In genomic region chr11:68773521-68774187, GRCh38 we compare ENCODE assay signal across 36 cellular contexts. TPM values are rescaled to one million over a fixed set of nuclear protein-coding genes. Genes with fewer than 3 reads are reported as not detected.
DNase-seq lines count a peak whose midpoint lies in the region; ATAC-seq, FAIRE-seq and TF ChIP-seq lines count a peak whose summit lies in the region.
"Had no signal": no experiment of that assay in that cellular context is flagged by ENCODE, and none has a peak within 500 bp of the region (broad histone marks: within the 10 kb centered on the region; RNA-seq: fewer than 3 reads in every experiment).

No MANE protein-coding gene starts in this region.

- no peaks in the 10 kb centered on the region for H3K79me2 ChIP-seq in astrocyte (ENCODE audit: insufficient read depth, low read length)

- FAIRE-seq in astrocyte (lab: Jason Lieb, UNC) = no peak
- FAIRE-seq: A204.1, GM18507, H54 had no signal

- H3K4me1 ChIP-seq in astrocyte (ENCODE audit: insufficient read depth, low read length) = no peaks in the 10 kb centered on the region
- H3K4me1 ChIP-seq: foreskin keratinocyte, psoas muscle had no signal

- H3K27me3 Mint-ChIP-seq in astrocyte (ENCODE audit: low read depth, unreplicated experiment) (peaks cover 53% of the 10 kb centered on the region), MCF 10A (ENCODE audit: insufficient read depth, unreplicated experiment) (no peaks in the 10 kb centered on the region)
- H3K27me3 Mint-ChIP-seq: activated CD4-positive, alpha-beta T cell treated with anti-CD3 and anti-CD28 coated beads, Interleukin-2, amount 10 ng/mL, durations not matched to agents 7 days and 5 days; activated naive CD4-positive, alpha-beta T cell treated with anti-CD3 and anti-CD28 coated beads, Interleukin-2, amount 50 U/mL, for 24 hours; CD4-positive, CD25-positive, alpha-beta regulatory T cell; central memory CD8-positive, alpha-beta T cell; dendritic cell treated with granulocyte-macrophage colony-stimulating factor and Interleukin-4, amounts not matched to agents 40 ng/mL and 50 ng/mL, for 4 days; naive thymus-derived CD8-positive, alpha-beta T cell; stimulated activated memory B cell treated with anti-CD40 and anti-IgM and Interleukin-4, amounts not matched to agents 10 μg/mL and 1 μg/mL and 100 μg/mL, for 72 hours had no signal

- no peaks in the 10 kb centered on the region for H3K27me3 ChIP-seq in AG04450 (ENCODE audit: control insufficient read depth, insufficient read depth, low read length)
- peaks cover 4% of the 10 kb centered on the region for H3K27me3 ChIP-seq in astrocyte (ENCODE audit: insufficient read depth, low read length)
- H3K27me3 ChIP-seq: foreskin keratinocyte had no signal

- BruUV-seq in MCF 10A (replicated peaks; lab: Mats Ljungman, UMichigan) = no TSS peak

- no peak overlapping the region for H3K4me3 ChIP-seq in AG04450 (ENCODE audit: low read depth, low read length)
- no peak overlapping the region for H3K4me3 ChIP-seq in astrocyte (ENCODE audit: insufficient read depth, low read depth, low read length)
- no peak overlapping the region for H3K4me3 ChIP-seq in fibroblast of villous mesenchyme (ENCODE audit: low read depth, low read length)
- H3K4me3 ChIP-seq in retinal pigment epithelial cell (ENCODE audit: low read length) = no peak overlapping the region
- H3K4me3 ChIP-seq: lung, psoas muscle had no signal

- no peak overlapping the region for H3K27ac Mint-ChIP-seq in astrocyte (ENCODE audit: unreplicated experiment)
- H3K27ac Mint-ChIP-seq in MCF 10A (ENCODE audit: low read depth, unreplicated experiment) = no peak overlapping the region
- H3K27ac Mint-ChIP-seq: activated CD4-positive, alpha-beta T cell treated with anti-CD3 and anti-CD28 coated beads, Interleukin-2, amount 10 ng/mL, durations not matched to agents 7 days and 5 days; activated naive CD4-positive, alpha-beta T cell treated with anti-CD3 and anti-CD28 coated beads, Interleukin-2, amount 50 U/mL, for 24 hours; CD4-positive, CD25-positive, alpha-beta regulatory T cell; dendritic cell treated with granulocyte-macrophage colony-stimulating factor and Interleukin-4, amounts not matched to agents 40 ng/mL and 50 ng/mL, for 4 days; endodermal cell; stimulated activated memory B cell treated with anti-CD40 and anti-IgM and Interleukin-4, amounts not matched to agents 10 μg/mL and 1 μg/mL and 100 μg/mL, for 72 hours; type B pancreatic cell had no signal

- H2AFZ ChIP-seq in astrocyte (ENCODE audit: low read depth, low read length) = no peak overlapping the region

- H3K4me3 Mint-ChIP-seq in astrocyte (ENCODE audit: unreplicated experiment) (no peak overlapping the region), MCF 10A (ENCODE audit: unreplicated experiment) (no peak overlapping the region)
- H3K4me3 Mint-ChIP-seq: activated CD4-positive, alpha-beta T cell treated with anti-CD3 and anti-CD28 coated beads, Interleukin-2, amount 10 ng/mL, durations not matched to agents 7 days and 5 days; activated naive CD4-positive, alpha-beta T cell treated with anti-CD3 and anti-CD28 coated beads, Interleukin-2, amount 50 U/mL, for 24 hours; CD4-positive, CD25-positive, alpha-beta regulatory T cell; central memory CD8-positive, alpha-beta T cell; dendritic cell treated with granulocyte-macrophage colony-stimulating factor and Interleukin-4, amounts not matched to agents 40 ng/mL and 50 ng/mL, for 4 days; endodermal cell; naive thymus-derived CD8-positive, alpha-beta T cell; stimulated activated memory B cell treated with anti-CD40 and anti-IgM and Interleukin-4, amounts not matched to agents 10 μg/mL and 1 μg/mL and 100 μg/mL, for 72 hours; type B pancreatic cell had no signal

- H3K4me1 Mint-ChIP-seq in astrocyte (ENCODE audit: low read depth, unreplicated experiment) = no peaks in the 10 kb centered on the region
- H3K4me1 Mint-ChIP-seq in MCF 10A (ENCODE audit: insufficient read depth, unreplicated experiment) = no peaks in the 10 kb centered on the region
- H3K4me1 Mint-ChIP-seq: activated CD4-positive, alpha-beta T cell treated with anti-CD3 and anti-CD28 coated beads, Interleukin-2, amount 10 ng/mL, durations not matched to agents 7 days and 5 days; activated naive CD4-positive, alpha-beta T cell treated with anti-CD3 and anti-CD28 coated beads, Interleukin-2, amount 50 U/mL, for 24 hours; CD4-positive, CD25-positive, alpha-beta regulatory T cell; central memory CD8-positive, alpha-beta T cell; endodermal cell; stimulated activated memory B cell treated with anti-CD40 and anti-IgM and Interleukin-4, amounts not matched to agents 10 μg/mL and 1 μg/mL and 100 μg/mL, for 72 hours had no signal

- DNase-seq in AG04450 (ENCODE audit: low read depth, low spot score) (peak; percentile 68), astrocyte (ENCODE audit: low read depth) (peak; percentile 31), fibroblast of villous mesenchyme (ENCODE audit: low read depth) (peak; percentile 65), retinal pigment epithelial cell (ENCODE audit: low read depth) (peak; percentile 76), MCF 10A (ENCODE audit: unreplicated experiment) (no peak), 8988T (no peak), RKO (ENCODE audit: low spot score) (no peak)
- DNase-seq: activated CD4-positive, alpha-beta T cell treated with anti-CD3 and anti-CD28 coated beads, Interleukin-2, amount 10 ng/mL, durations not matched to agents 7 days and 5 days; AML-193; anterior cingulate cortex; CD4-positive, CD25-positive, alpha-beta regulatory T cell; endodermal cell; foreskin keratinocyte; head of caudate nucleus; Kasumi-1; kidney glomerular epithelial cell; naive thymus-derived CD8-positive, alpha-beta T cell; NCI-H146; NCI-H446 treated with DMSO at 0.1 percent for 48 hours; NCI-H82; nucleus accumbens; psoas muscle; substantia nigra; T1000; WERI-Rb-1 had no signal

- H3K27ac ChIP-seq in AG04450 (ENCODE audit: low read depth, low read length) = no peak overlapping the region
- no peak overlapping the region for H3K27ac ChIP-seq in astrocyte (ENCODE audit: low read depth, low read length)
- H3K27ac ChIP-seq: foreskin keratinocyte, psoas muscle, RWPE1, WERI-Rb-1 had no signal

- H3K9me3 ChIP-seq in AG04450 (ENCODE audit: control insufficient read depth, insufficient read depth, low read length) (peaks cover 7% of the 10 kb centered on the region; the same call in 1 of the 2 replicates), astrocyte (ENCODE audit: insufficient read depth, low read depth, low read length) (no peaks in the 10 kb centered on the region)
- H3K9me3 ChIP-seq: psoas muscle had no signal

- no peak overlapping the region for H3K4me2 ChIP-seq in astrocyte (ENCODE audit: low read length)

- H3K9me3 Mint-ChIP-seq in astrocyte (ENCODE audit: unreplicated experiment) (no peaks in the 10 kb centered on the region), MCF 10A (ENCODE audit: unreplicated experiment) (no peaks in the 10 kb centered on the region)
- H3K9me3 Mint-ChIP-seq: activated CD4-positive, alpha-beta T cell treated with anti-CD3 and anti-CD28 coated beads, Interleukin-2, amount 10 ng/mL, durations not matched to agents 7 days and 5 days; activated naive CD4-positive, alpha-beta T cell treated with anti-CD3 and anti-CD28 coated beads, Interleukin-2, amount 50 U/mL, for 24 hours; CD4-positive, CD25-positive, alpha-beta regulatory T cell; central memory CD8-positive, alpha-beta T cell; dendritic cell treated with granulocyte-macrophage colony-stimulating factor and Interleukin-4, amounts not matched to agents 40 ng/mL and 50 ng/mL, for 4 days; endodermal cell; naive thymus-derived CD8-positive, alpha-beta T cell; stimulated activated memory B cell treated with anti-CD40 and anti-IgM and Interleukin-4, amounts not matched to agents 10 μg/mL and 1 μg/mL and 100 μg/mL, for 72 hours; type B pancreatic cell had no signal

- H3K36me3 ChIP-seq in astrocyte (ENCODE audit: insufficient read depth, low read length) = no peaks in the 10 kb centered on the region
- H3K36me3 ChIP-seq: WERI-Rb-1 had no signal

- no peak for ATAC-seq in HG03097 (IDR thresholded peaks at IDR 0.05; ENCODE audit: low FRiP score, unreplicated experiment)
- ATAC-seq: foreskin keratinocyte; naive thymus-derived CD8-positive, alpha-beta T cell; psoas muscle; stimulated activated memory B cell treated with anti-CD40 and anti-IgM and Interleukin-4, amounts not matched to agents 10 μg/mL and 1 μg/mL and 100 μg/mL, for 72 hours had no signal

- POLR2A ChIA-PET in AG04450 (lab: Yijun Ruan, JAX) = no interaction called here
- POLR2A ChIA-PET in MCF 10A (lab: Yijun Ruan, JAX) = no interaction called here

- CTCF ChIA-PET in AG04450 (lab: Charles Lee) = no interaction called here
- CTCF ChIA-PET in MCF 10A (lab: Yijun Ruan, JAX) = interaction anchor here (0.6 kb wide), 1 partner anchor 19 kb away, joined by 4 read pairs; no protein-coding TSS in a partner anchor

- H4K20me1 ChIP-seq in astrocyte (ENCODE audit: insufficient read depth, low read length) = no peaks in the 10 kb centered on the region

- TF ChIP-seq CTCF in AG04450 (IDR thresholded peaks at IDR 0.05; ENCODE audit: low read depth, low read length) (no peak), astrocyte (IDR thresholded peaks at IDR 0.05; ENCODE audit: insufficient read depth, low read depth, low read length) (no peak), fibroblast of villous mesenchyme (IDR thresholded peaks at IDR 0.05; ENCODE audit: insufficient read depth, low read depth, low read length) (no peak), retinal pigment epithelial cell (conservative IDR thresholded peaks at IDR 0.05; ENCODE audit: low read depth, low read length) (no peak), MCF 10A (IDR thresholded peaks at IDR 0.05; ENCODE audit: unreplicated experiment) (no peak)

- intact Hi-C loops in MCF 10A (cut with micrococcal nuclease) = no loop called here

- H3K9ac ChIP-seq in astrocyte (ENCODE audit: low read length) = no peak overlapping the region

- H3K36me3 Mint-ChIP-seq in astrocyte (ENCODE audit: low read depth, unreplicated experiment) (peaks cover 2% of the 10 kb centered on the region), MCF 10A (ENCODE audit: insufficient read depth, unreplicated experiment) (peaks cover 87% of the 10 kb centered on the region)

RNA-seq across cellular contexts. Expression of gene TESMIN, which starts 22.3 kb away (rescaled TPM):
- polyA plus RNA-seq in AG04450 (2011; rRNA removed) = 0.79 TPM in 2 replicates
- 0.41 and 0.43 TPM in 2 replicates for polyA minus RNA-seq in AG04450 (2011; rRNA and poly(A)+ RNA removed)
- 1.1 and 1.7 TPM in 2 replicates for total RNA-seq in astrocyte
- total RNA-seq in fibroblast of villous mesenchyme = 0.32 and 2.6 TPM in 2 replicates
- 6.8 and 9.7 TPM in 2 replicates for total RNA-seq in MCF 10A (2022)

Comparison
In these comparisons a context has a peak if more than half of its experiments do, and no peak if none do; other contexts are left out.
1. DNase-seq: peak in AG04450 (single experiment), astrocyte (single experiment), fibroblast of villous mesenchyme (single experiment) and retinal pigment epithelial cell (single experiment); none in MCF 10A (single experiment), 8988T (single experiment) and RKO (single experiment).